In the genomic region with DNA sequence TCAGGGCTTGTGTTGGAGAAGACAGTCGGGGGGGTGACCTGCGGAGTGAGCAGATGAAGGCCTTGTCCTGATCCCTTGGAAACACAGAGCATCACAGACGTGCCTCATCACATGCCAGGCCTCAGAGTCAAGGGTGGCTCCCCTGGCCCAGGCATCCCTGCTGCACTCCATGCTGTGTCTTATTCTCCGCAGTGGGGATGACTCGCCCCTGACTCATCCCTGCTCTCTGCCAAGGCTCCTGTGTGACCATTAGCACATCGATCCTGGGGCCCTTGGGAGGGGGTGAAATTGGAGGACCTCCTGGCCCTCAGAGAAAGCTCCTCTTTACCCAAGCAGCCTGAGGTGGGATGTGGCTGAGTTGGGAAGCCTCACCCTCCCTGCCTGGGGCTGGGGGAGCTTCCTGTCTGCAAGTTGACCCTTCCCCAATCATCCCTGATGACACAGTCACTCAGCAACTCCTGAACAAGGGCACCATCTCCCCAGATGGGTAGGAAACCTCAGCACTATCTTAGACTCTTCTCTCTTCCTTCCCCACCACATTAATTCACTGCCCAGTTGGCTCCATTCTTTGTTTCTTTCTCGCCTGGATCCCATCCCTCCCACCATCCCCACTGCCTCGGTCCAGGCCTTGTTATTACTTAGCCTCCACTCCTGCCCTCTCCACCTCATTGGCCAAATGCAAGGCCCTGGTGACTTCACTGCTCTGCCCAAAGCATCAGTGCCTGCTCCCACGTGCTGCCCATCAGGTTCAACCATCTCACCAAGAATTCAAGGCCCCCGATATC, we compare ENCODE assay signal across 11 cellular contexts.
DNase-seq lines count a peak whose midpoint lies in the region; ATAC-seq and TF ChIP-seq lines count a peak whose summit lies in the region.
"Had no signal": no experiment of that assay in that cellular context is flagged by ENCODE, and none has a peak within 500 bp of the region (broad histone marks: within the 10 kb centered on the region; RNA-seq: fewer than 3 reads in every experiment).

No MANE protein-coding gene starts in this region.

- H3K36me3 ChIP-seq in tibial artery = no peaks in the 10 kb centered on the region
- H3K36me3 ChIP-seq: Peyer's patch had no signal

- ATAC-seq in left cardiac atrium (peak in 1 of 2 donors; percentile 85), Right ventricle myocardium inferior (no peak)
- ATAC-seq: left ventricle myocardium superior had no signal

- H3K27me3 ChIP-seq in tibial artery = peaks cover 0 to under 1% of the 10 kb centered on the region in 2 donors
- H3K27me3 ChIP-seq: Peyer's patch had no signal

- no peak overlapping the region for H3K27ac ChIP-seq in tibial artery
- H3K27ac ChIP-seq: Peyer's patch had no signal

- DNase-seq in left cardiac atrium = peak; percentile 33
- DNase-seq in Right ventricle myocardium inferior (ENCODE audit: missing footprints) = no peak
- DNase-seq in SW480 (ENCODE audit: low spot score) = peak; percentile 25
- peak; percentile 89 for DNase-seq in fibroblast of the aortic adventitia (ENCODE audit: low read depth)
- peak; percentile 23 to 48 for DNase-seq in tibial artery
- DNase-seq in iPS-NIHi11 (ENCODE audit: low spot score) = no peak
- no peak for DNase-seq in cerebellum (ENCODE audit: low spot score)
- no peak for DNase-seq in NCI-H128 (lab: John Stamatoyannopoulos, UW; ENCODE audit: unreplicated experiment)
- DNase-seq: DMS79 treated with DMSO at 0.1 percent for 48 hours, left ventricle myocardium superior had no signal

- no peaks in the 10 kb centered on the region for H3K4me1 ChIP-seq in tibial artery
- H3K4me1 ChIP-seq: Peyer's patch had no signal

- TF ChIP-seq CTCF in fibroblast of the aortic adventitia (IDR thresholded peaks at IDR 0.05; ENCODE audit: insufficient read depth, low read length) = no peak
- no peak for TF ChIP-seq CTCF in tibial artery (IDR thresholded peaks at IDR 0.05)

- H3K9me3 ChIP-seq in tibial artery = no peaks in the 10 kb centered on the region
- H3K9me3 ChIP-seq: Peyer's patch had no signal

- intact Hi-C loops in left cardiac atrium (cut with DNase I) = no loop called here
- intact Hi-C loops in Right ventricle myocardium inferior (cut with DNase I) = no loop called here
- intact Hi-C loops in tibial artery (cut with DNase I; ENCODE audit: low total_unique reads) = no loop called here

- H3K4me3 ChIP-seq in fibroblast of the aortic adventitia (ENCODE audit: low read depth, low read length) (no peak overlapping the region), tibial artery (no peak overlapping the region)
- H3K4me3 ChIP-seq: Peyer's patch had no signal

Comparison
In these comparisons a context has a peak if more than half of its experiments do, and no peak if none do; other contexts are left out.
1. DNase-seq: peak in left cardiac atrium (single experiment), SW480 (single experiment), fibroblast of the aortic adventitia (single experiment) and tibial artery (2 of 2); none in Right ventricle myocardium inferior (single experiment), iPS-NIHi11 (single experiment), cerebellum (single experiment) and NCI-H128 (single experiment).